ENCODE assay signal across 12 cellular contexts in the genomic region with DNA sequence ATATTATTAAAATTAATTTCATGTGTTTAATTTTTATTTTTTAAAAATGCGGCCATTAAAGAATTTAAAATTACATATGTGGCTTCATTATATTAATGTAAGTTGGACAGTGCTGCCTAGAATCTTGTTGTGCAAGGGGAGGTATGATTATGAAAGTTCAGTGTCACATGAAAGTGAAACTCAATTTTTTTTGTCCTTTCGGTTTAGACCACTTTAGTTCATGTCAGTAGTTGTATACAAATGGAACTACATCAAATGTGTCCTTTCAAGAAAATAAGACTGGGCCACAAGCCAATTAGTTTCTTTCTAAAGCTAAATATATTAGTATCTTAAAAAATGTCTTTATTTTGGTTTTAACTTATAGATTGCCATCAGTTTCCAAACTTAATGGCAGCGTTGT. TPM values are rescaled to one million over a fixed set of nuclear protein-coding genes. Genes with fewer than 3 reads are reported as not detected.
DNase-seq lines count a peak whose midpoint lies in the region; ATAC-seq and TF ChIP-seq lines count a peak whose summit lies in the region.
"Had no signal": no experiment of that assay in that cellular context is flagged by ENCODE, and none has a peak within 500 bp of the region (broad histone marks: within the 10 kb centered on the region; RNA-seq: fewer than 3 reads in every experiment).

No MANE protein-coding gene starts in this region.

- H3K4me3 Mint-ChIP-seq in activated CD8-positive, alpha-beta T cell treated with anti-CD3 and anti-CD28 coated beads, Interleukin-2, amount 10 ng/mL, durations not matched to agents 7 days and 5 days, result no peak overlapping the region
- no peak overlapping the region for H3K4me3 Mint-ChIP-seq in CD8-positive, alpha-beta T cell

- peaks cover 22% of the 10 kb centered on the region for H3K36me3 Mint-ChIP-seq in activated CD8-positive, alpha-beta T cell treated with anti-CD3 and anti-CD28 coated beads, Interleukin-2, amount 10 ng/mL, durations not matched to agents 7 days and 5 days (ENCODE audit: low read depth)
- H3K36me3 Mint-ChIP-seq in CD8-positive, alpha-beta T cell, result peaks cover 80% of the 10 kb centered on the region

- POLR2A ChIA-PET in activated CD8-positive, alpha-beta T cell treated with anti-CD3 and anti-CD28 coated beads, Interleukin-2, amount 10 ng/mL, durations not matched to agents 7 days and 5 days (lab: Charles Lee), result no interaction called here
- POLR2A ChIA-PET in CD8-positive, alpha-beta T cell (lab: Charles Lee), result no interaction called here

- intact Hi-C loops in CD8-positive, alpha-beta T cell (cut with DNase I, micrococcal nuclease), result no loop called here

- H3K9me3 Mint-ChIP-seq in activated CD8-positive, alpha-beta T cell treated with anti-CD3 and anti-CD28 coated beads, Interleukin-2, amount 10 ng/mL, durations not matched to agents 7 days and 5 days (ENCODE audit: insufficient read depth), result no peaks in the 10 kb centered on the region
- H3K9me3 Mint-ChIP-seq in CD8-positive, alpha-beta T cell, result no peaks in the 10 kb centered on the region

- peaks cover 10% of the 10 kb centered on the region for H3K4me1 Mint-ChIP-seq in activated CD8-positive, alpha-beta T cell treated with anti-CD3 and anti-CD28 coated beads, Interleukin-2, amount 10 ng/mL, durations not matched to agents 7 days and 5 days (ENCODE audit: low read depth)
- no peaks in the 10 kb centered on the region for H3K4me1 Mint-ChIP-seq in CD8-positive, alpha-beta T cell (ENCODE audit: low read depth)

- DNase-seq in activated CD8-positive, alpha-beta T cell treated with anti-CD3 and anti-CD28 coated beads, Interleukin-2, amount 10 ng/mL, durations not matched to agents 7 days and 5 days, result no peak
- no peak for DNase-seq in stimulated activated CD4-positive, alpha-beta T cell treated with anti-CD3 and anti-CD28 coated beads, Interleukin-1b, Interleukin-23, amount 100 ng/mL, for 48 hours
- DNase-seq in DMS53 (lab: John Stamatoyannopoulos, UW), result no peak
- DNase-seq in NCI-H2171 treated with DMSO at 0.1 percent for 48 hours (lab: John Stamatoyannopoulos, UW), result no peak
- no peak for DNase-seq in CD8-positive, alpha-beta T cell
- DNase-seq: activated CD8-positive, alpha-beta memory T cell treated with anti-CD3 and anti-CD28 coated beads, Interleukin-2, amount 50 U/mL, for 48 hours; heart left ventricle; NCI-H187 had no signal

- H3K27me3 ChIP-seq in CD8-positive, alpha-beta T cell (ENCODE audit: insufficient read depth, low read length), result no peaks in the 10 kb centered on the region
- H3K27me3 ChIP-seq: heart left ventricle had no signal

- no peak overlapping the region for H3K27ac ChIP-seq in CD8-positive, alpha-beta T cell (ENCODE audit: low read depth, low read length)
- H3K27ac ChIP-seq: heart left ventricle had no signal

- TF ChIP-seq CTCF in CD8-positive, alpha-beta T cell (IDR thresholded peaks at IDR 0.05), result no peak

- no peaks in the 10 kb centered on the region for H3K27me3 Mint-ChIP-seq in activated CD8-positive, alpha-beta T cell treated with anti-CD3 and anti-CD28 coated beads, Interleukin-2, amount 10 ng/mL, durations not matched to agents 7 days and 5 days (ENCODE audit: low read depth)
- H3K27me3 Mint-ChIP-seq in CD8-positive, alpha-beta T cell (ENCODE audit: low read depth), result no peaks in the 10 kb centered on the region

- CTCF ChIA-PET in activated CD8-positive, alpha-beta T cell treated with anti-CD3 and anti-CD28 coated beads, Interleukin-2, amount 10 ng/mL, durations not matched to agents 7 days and 5 days (lab: Charles Lee), result interaction anchor here (0.7 kb wide), 1 partner anchor 135 kb away, joined by 3 read pairs; no protein-coding TSS in a partner anchor
- CTCF ChIA-PET in CD8-positive, alpha-beta T cell (lab: Charles Lee), result interaction anchor here (0.8 kb wide), 1 partner anchor 20 kb away, joined by 3 read pairs; no protein-coding TSS in a partner anchor

- no peaks in the 10 kb centered on the region for H3K36me3 ChIP-seq in CD8-positive, alpha-beta T cell (ENCODE audit: insufficient read depth, low read length)

- no peaks in the 10 kb centered on the region for H3K9me3 ChIP-seq in CD8-positive, alpha-beta T cell (ENCODE audit: low read length)
- H3K9me3 ChIP-seq: heart left ventricle had no signal

- ATAC-seq in GM18519 (IDR thresholded peaks at IDR 0.05; ENCODE audit: low FRiP score, unreplicated experiment) (peak; percentile 95), GM21447 (IDR thresholded peaks at IDR 0.05; ENCODE audit: unreplicated experiment) (peak; percentile 98), HG03108 (IDR thresholded peaks at IDR 0.05; ENCODE audit: unreplicated experiment) (peak; percentile 99)
- peak; percentile 67 for ATAC-seq in activated CD8-positive, alpha-beta T cell treated with anti-CD3 and anti-CD28 coated beads, Interleukin-2, amount 10 ng/mL, durations not matched to agents 7 days and 5 days
- no peak for ATAC-seq in CD8-positive, alpha-beta T cell
- ATAC-seq: heart left ventricle, SK-N-SH treated with all-trans-retinoic acid at 6 μM for 48 hours had no signal

- no peak overlapping the region for H3K4me3 ChIP-seq in CD8-positive, alpha-beta T cell (ENCODE audit: low read depth, low read length)
- H3K4me3 ChIP-seq: heart left ventricle had no signal

- no peaks in the 10 kb centered on the region for H3K4me1 ChIP-seq in CD8-positive, alpha-beta T cell (ENCODE audit: insufficient read depth, low read length)

- no peak overlapping the region for H3K27ac Mint-ChIP-seq in activated CD8-positive, alpha-beta T cell treated with anti-CD3 and anti-CD28 coated beads, Interleukin-2, amount 10 ng/mL, durations not matched to agents 7 days and 5 days
- H3K27ac Mint-ChIP-seq in CD8-positive, alpha-beta T cell, result no peak overlapping the region

RNA-seq across cellular contexts. Expression of a gene that starts 35.7 kb away (rescaled TPM):
- total RNA-seq in activated CD8-positive, alpha-beta T cell treated with anti-CD3 and anti-CD28 coated beads, Interleukin-2, amount 10 ng/mL, durations not matched to agents 7 days and 5 days, result 10 to 100 TPM; 10.1 to 10.6 TPM
- 10 to 100 TPM; 14.6 to 17.1 TPM for total RNA-seq in CD8-positive, alpha-beta T cell

RNA-seq across cellular contexts. Expression of a gene that starts 41.4 kb away (rescaled TPM):
- total RNA-seq in activated CD8-positive, alpha-beta T cell treated with anti-CD3 and anti-CD28 coated beads, Interleukin-2, amount 10 ng/mL, durations not matched to agents 7 days and 5 days, result under 1 TPM; 0.13 to 0.21 TPM
- under 1 TPM; 0.25 to 0.35 TPM for total RNA-seq in CD8-positive, alpha-beta T cell
